Comparison of ENCODE assay signal across 2 cellular contexts in the genomic region with DNA sequence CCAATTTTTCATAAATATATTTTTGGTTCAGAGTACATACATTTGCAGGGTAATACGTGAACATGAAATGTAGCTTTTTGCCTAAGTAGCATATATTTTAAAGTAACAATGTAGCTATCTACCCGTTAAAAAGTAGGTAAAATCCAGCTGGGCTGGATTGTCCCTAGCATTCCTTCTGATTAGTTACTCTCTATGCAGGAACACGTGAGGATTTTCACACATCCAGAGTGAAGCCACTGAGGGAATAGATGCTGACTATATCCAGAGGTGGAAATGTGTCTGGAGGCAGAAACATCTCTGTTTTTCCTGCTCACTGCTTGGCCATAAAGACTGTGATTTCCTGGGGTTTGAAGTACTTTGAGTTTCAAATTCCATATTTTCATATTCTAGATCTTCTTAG.
TF ChIP-seq lines count a peak whose summit lies in the region.

No MANE protein-coding gene starts in this region.

TF ChIP-seq in GM23338, 12 proteins besides CTCF, POLR2A, EP300 and RAD21 (continued from another document):
- TF ChIP-seq, protein P1, sequence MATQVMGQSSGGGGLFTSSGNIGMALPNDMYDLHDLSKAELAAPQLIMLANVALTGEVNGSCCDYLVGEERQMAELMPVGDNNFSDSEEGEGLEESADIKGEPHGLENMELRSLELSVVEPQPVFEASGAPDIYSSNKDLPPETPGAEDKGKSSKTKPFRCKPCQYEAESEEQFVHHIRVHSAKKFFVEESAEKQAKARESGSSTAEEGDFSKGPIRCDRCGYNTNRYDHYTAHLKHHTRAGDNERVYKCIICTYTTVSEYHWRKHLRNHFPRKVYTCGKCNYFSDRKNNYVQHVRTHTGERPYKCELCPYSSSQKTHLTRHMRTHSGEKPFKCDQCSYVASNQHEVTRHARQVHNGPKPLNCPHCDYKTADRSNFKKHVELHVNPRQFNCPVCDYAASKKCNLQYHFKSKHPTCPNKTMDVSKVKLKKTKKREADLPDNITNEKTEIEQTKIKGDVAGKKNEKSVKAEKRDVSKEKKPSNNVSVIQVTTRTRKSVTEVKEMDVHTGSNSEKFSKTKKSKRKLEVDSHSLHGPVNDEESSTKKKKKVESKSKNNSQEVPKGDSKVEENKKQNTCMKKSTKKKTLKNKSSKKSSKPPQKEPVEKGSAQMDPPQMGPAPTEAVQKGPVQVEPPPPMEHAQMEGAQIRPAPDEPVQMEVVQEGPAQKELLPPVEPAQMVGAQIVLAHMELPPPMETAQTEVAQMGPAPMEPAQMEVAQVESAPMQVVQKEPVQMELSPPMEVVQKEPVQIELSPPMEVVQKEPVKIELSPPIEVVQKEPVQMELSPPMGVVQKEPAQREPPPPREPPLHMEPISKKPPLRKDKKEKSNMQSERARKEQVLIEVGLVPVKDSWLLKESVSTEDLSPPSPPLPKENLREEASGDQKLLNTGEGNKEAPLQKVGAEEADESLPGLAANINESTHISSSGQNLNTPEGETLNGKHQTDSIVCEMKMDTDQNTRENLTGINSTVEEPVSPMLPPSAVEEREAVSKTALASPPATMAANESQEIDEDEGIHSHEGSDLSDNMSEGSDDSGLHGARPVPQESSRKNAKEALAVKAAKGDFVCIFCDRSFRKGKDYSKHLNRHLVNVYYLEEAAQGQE (IDR thresholded peaks at IDR 0.05; ENCODE audit: unreplicated experiment) = no peak
- TF ChIP-seq, protein P2, sequence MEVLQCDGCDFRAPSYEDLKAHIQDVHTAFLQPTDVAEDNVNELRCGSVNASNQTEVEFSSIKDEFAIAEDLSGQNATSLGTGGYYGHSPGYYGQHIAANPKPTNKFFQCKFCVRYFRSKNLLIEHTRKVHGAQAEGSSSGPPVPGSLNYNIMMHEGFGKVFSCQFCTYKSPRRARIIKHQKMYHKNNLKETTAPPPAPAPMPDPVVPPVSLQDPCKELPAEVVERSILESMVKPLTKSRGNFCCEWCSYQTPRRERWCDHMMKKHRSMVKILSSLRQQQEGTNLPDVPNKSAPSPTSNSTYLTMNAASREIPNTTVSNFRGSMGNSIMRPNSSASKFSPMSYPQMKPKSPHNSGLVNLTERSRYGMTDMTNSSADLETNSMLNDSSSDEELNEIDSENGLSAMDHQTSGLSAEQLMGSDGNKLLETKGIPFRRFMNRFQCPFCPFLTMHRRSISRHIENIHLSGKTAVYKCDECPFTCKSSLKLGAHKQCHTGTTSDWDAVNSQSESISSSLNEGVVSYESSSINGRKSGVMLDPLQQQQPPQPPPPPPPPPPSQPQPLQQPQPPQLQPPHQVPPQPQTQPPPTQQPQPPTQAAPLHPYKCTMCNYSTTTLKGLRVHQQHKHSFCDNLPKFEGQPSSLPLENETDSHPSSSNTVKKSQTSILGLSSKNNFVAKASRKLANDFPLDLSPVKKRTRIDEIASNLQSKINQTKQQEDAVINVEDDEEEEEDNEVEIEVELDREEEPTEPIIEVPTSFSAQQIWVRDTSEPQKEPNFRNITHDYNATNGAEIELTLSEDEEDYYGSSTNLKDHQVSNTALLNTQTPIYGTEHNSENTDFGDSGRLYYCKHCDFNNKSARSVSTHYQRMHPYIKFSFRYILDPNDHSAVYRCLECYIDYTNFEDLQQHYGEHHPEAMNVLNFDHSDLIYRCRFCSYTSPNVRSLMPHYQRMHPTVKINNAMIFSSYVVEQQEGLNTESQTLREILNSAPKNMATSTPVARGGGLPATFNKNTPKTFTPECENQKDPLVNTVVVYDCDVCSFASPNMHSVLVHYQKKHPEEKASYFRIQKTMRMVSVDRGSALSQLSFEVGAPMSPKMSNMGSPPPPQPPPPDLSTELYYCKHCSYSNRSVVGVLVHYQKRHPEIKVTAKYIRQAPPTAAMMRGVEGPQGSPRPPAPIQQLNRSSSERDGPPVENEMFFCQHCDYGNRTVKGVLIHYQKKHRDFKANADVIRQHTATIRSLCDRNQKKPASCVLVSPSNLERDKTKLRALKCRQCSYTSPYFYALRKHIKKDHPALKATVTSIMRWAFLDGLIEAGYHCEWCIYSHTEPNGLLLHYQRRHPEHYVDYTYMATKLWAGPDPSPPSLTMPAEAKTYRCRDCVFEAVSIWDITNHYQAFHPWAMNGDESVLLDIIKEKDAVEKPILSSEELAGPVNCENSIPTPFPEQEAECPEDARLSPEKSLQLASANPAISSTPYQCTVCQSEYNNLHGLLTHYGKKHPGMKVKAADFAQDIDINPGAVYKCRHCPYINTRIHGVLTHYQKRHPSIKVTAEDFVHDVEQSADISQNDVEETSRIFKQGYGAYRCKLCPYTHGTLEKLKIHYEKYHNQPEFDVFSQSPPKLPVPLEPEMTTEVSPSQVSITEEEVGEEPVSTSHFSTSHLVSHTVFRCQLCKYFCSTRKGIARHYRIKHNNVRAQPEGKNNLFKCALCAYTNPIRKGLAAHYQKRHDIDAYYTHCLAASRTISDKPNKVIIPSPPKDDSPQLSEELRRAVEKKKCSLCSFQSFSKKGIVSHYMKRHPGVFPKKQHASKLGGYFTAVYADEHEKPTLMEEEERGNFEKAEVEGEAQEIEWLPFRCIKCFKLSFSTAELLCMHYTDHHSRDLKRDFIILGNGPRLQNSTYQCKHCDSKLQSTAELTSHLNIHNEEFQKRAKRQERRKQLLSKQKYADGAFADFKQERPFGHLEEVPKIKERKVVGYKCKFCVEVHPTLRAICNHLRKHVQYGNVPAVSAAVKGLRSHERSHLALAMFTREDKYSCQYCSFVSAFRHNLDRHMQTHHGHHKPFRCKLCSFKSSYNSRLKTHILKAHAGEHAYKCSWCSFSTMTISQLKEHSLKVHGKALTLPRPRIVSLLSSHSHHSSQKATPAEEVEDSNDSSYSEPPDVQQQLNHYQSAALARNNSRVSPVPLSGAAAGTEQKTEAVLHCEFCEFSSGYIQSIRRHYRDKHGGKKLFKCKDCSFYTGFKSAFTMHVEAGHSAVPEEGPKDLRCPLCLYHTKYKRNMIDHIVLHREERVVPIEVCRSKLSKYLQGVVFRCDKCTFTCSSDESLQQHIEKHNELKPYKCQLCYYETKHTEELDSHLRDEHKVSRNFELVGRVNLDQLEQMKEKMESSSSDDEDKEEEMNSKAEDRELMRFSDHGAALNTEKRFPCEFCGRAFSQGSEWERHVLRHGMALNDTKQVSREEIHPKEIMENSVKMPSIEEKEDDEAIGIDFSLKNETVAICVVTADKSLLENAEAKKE (CRISPR knock-in tag; IDR thresholded peaks at IDR 0.05) = no peak
- no peak for TF ChIP-seq EZH2 (IDR thresholded peaks at IDR 0.05; ENCODE audit: low read depth, unreplicated experiment)
- no peak for TF ChIP-seq ETS1 (IDR thresholded peaks at IDR 0.05)
- no peak for TF ChIP-seq CREB1 (CRISPR knock-in tag; IDR thresholded peaks at IDR 0.05; ENCODE audit: low read depth)
- no peak for TF ChIP-seq STAT1 (IDR thresholded peaks at IDR 0.05; ENCODE audit: unreplicated experiment)
- no peak for TF ChIP-seq JUNB (IDR thresholded peaks at IDR 0.05; ENCODE audit: unreplicated experiment)

TF ChIP-seq in WTC11, 78 proteins besides CTCF, POLR2A, EP300 and RAD21 (continued from another document):
- no peak for TF ChIP-seq ZNF423 (CRISPR knock-in tag; IDR thresholded peaks at IDR 0.05)
- TF ChIP-seq, protein P3, sequence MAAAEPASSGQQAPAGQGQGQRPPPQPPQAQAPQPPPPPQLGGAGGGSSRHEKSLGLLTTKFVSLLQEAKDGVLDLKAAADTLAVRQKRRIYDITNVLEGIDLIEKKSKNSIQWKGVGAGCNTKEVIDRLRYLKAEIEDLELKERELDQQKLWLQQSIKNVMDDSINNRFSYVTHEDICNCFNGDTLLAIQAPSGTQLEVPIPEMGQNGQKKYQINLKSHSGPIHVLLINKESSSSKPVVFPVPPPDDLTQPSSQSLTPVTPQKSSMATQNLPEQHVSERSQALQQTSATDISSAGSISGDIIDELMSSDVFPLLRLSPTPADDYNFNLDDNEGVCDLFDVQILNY (CRISPR knock-in tag; IDR thresholded peaks at IDR 0.05) = no peak
- TF ChIP-seq, protein P4, sequence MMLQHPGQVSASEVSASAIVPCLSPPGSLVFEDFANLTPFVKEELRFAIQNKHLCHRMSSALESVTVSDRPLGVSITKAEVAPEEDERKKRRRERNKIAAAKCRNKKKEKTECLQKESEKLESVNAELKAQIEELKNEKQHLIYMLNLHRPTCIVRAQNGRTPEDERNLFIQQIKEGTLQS (CRISPR knock-in tag; conservative IDR thresholded peaks at IDR 0.05) = no peak
- TF ChIP-seq, protein P5, sequence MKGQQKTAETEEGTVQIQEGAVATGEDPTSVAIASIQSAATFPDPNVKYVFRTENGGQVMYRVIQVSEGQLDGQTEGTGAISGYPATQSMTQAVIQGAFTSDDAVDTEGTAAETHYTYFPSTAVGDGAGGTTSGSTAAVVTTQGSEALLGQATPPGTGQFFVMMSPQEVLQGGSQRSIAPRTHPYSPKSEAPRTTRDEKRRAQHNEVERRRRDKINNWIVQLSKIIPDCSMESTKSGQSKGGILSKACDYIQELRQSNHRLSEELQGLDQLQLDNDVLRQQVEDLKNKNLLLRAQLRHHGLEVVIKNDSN (CRISPR knock-in tag; IDR thresholded peaks at IDR 0.05) = no peak
TF ChIP-seq in WTC11: peak in this region for 0.
